21 cellular contexts compared by ENCODE assay signal in genomic region chr11:94241896-94242295, GRCh38.
"Had no signal": no experiment of that assay in that cellular context is flagged by ENCODE, and none has a peak within 500 bp of the region (broad histone marks: within the 10 kb centered on the region; RNA-seq: fewer than 3 reads in every experiment).

No MANE protein-coding gene starts in this region.

- H3K4me3 ChIP-seq: MG63 had no signal

- H3K36me3 ChIP-seq: MG63 had no signal

- H3K27me3 ChIP-seq: MG63 had no signal

- ATAC-seq: Panc1, PC-3, SK-N-SH treated with all-trans-retinoic acid at 6 μM for 48 hours had no signal

- H3K27ac ChIP-seq: RWPE1 had no signal

- DNase-seq: Karpas-422, KG1, MG63, NCI-H1092 treated with DMSO at 0.1 percent for 48 hours, NCI-H1436, NCI-H187, NCI-H2029, NCI-H2081 treated with DMSO at 0.1 percent for 48 hours, NCI-H2171, NCI-H226, NCI-H446, NCI-H510A, NCI-H524 treated with DMSO at 0.1 percent for 48 hours, NCI-H69, NCI-H774, PC-3, SHP77, T-helper 1 cell had no signal
